In genomic region chr12:111599459-111600295, GRCh38 we compare ENCODE assay signal across 8 cellular contexts. TPM values are rescaled to one million over a fixed set of nuclear protein-coding genes. Genes with fewer than 3 reads are reported as not detected.
DNase-seq lines count a peak whose midpoint lies in the region; TF ChIP-seq lines count a peak whose summit lies in the region.

No MANE protein-coding gene starts in this region.

- DNase-seq in EL (peak; percentile 94), H4 (ENCODE audit: low spot score) (peak; percentile 88), LoVo (ENCODE audit: low spot score) (peak; percentile 94), activated gamma-delta T cell treated with Interleukin-2 at 50 U/mL for 16 hours (peak; percentile 87), foreskin fibroblast (peak; percentile 96 to 98)

- H3K9ac ChIP-seq in neural cell (ENCODE audit: low read length): peak overlapping the region; percentile 88

- no peak for TF ChIP-seq CTCF in foreskin fibroblast (IDR thresholded peaks at IDR 0.05; ENCODE audit: low read depth, low read length)
- TF ChIP-seq CTCF in neural cell (IDR thresholded peaks at IDR 0.05; ENCODE audit: poor library complexity, severe bottlenecking): peak; percentile 47

- H3K36me3 Mint-ChIP-seq in stimulated activated naive CD8-positive, alpha-beta T cell treated with anti-CD3 and anti-CD28 coated beads, Interleukin-15, Interleukin-2, amounts not matched to agents 100 ng/mL and 50 ng/mL, for 24 hours (ENCODE audit: low read depth): no peaks in the 10 kb centered on the region

- peaks cover 15% of the 10 kb centered on the region for H4K20me1 ChIP-seq in neural cell (ENCODE audit: insufficient read depth)

- H3K27ac Mint-ChIP-seq in stimulated activated naive CD8-positive, alpha-beta T cell treated with anti-CD3 and anti-CD28 coated beads, Interleukin-15, Interleukin-2, amounts not matched to agents 100 ng/mL and 50 ng/mL, for 24 hours: peak overlapping the region; percentile 87

- peaks cover 39% of the 10 kb centered on the region for H3K4me1 Mint-ChIP-seq in stimulated activated naive CD8-positive, alpha-beta T cell treated with anti-CD3 and anti-CD28 coated beads, Interleukin-15, Interleukin-2, amounts not matched to agents 100 ng/mL and 50 ng/mL, for 24 hours (ENCODE audit: low read depth)

- peak overlapping the region; percentile 85 for H3K4me2 ChIP-seq in neural cell (ENCODE audit: low read length)

- H3K36me3 ChIP-seq in neural cell (ENCODE audit: insufficient read depth, low read length): no peaks in the 10 kb centered on the region

- peaks cover 38% of the 10 kb centered on the region for H3K79me2 ChIP-seq in neural cell (replicated peaks; ENCODE audit: insufficient read depth, low read length)

- TF ChIP-seq EP300 in neural cell (conservative IDR thresholded peaks at IDR 0.05; ENCODE audit: poor library complexity, severe bottlenecking): peak; percentile 38

- H3K4me3 Mint-ChIP-seq in stimulated activated naive CD8-positive, alpha-beta T cell treated with anti-CD3 and anti-CD28 coated beads, Interleukin-15, Interleukin-2, amounts not matched to agents 100 ng/mL and 50 ng/mL, for 24 hours: peak overlapping the region; percentile 87

- no peak for TF ChIP-seq RAD21 in neural cell (conservative IDR thresholded peaks at IDR 0.05)

- no peaks in the 10 kb centered on the region for H3K27me3 ChIP-seq in neural cell (ENCODE audit: insufficient read depth, low read depth, low read length)

- peak; percentile 97 for TF ChIP-seq POLR2A in Raji (IDR thresholded peaks at IDR 0.05; ENCODE audit: insufficient read depth, low read depth, low read length)

- no peaks in the 10 kb centered on the region for H3K9me3 Mint-ChIP-seq in stimulated activated naive CD8-positive, alpha-beta T cell treated with anti-CD3 and anti-CD28 coated beads, Interleukin-15, Interleukin-2, amounts not matched to agents 100 ng/mL and 50 ng/mL, for 24 hours

- no peaks in the 10 kb centered on the region for H3K9me3 ChIP-seq in neural cell (ENCODE audit: low read length)

- H3F3A ChIP-seq in neural cell (ENCODE audit: insufficient read depth, low read length, poor library complexity, severe bottlenecking): no peaks in the 10 kb centered on the region

- H3K27me3 Mint-ChIP-seq in stimulated activated naive CD8-positive, alpha-beta T cell treated with anti-CD3 and anti-CD28 coated beads, Interleukin-15, Interleukin-2, amounts not matched to agents 100 ng/mL and 50 ng/mL, for 24 hours: no peaks in the 10 kb centered on the region

- H3K27ac ChIP-seq in neural cell (ENCODE audit: low read length): peak overlapping the region; percentile 88

- H3K4me3 ChIP-seq in foreskin fibroblast (ENCODE audit: low read depth in 1 of 2, low read length in 2 of 2) (peak overlapping the region; percentile 80 to 98), neural cell (ENCODE audit: low read length) (peak overlapping the region; percentile 98)

- H2AFZ ChIP-seq in neural cell (ENCODE audit: low read depth, low read length): peak overlapping the region; percentile 95

- no peaks in the 10 kb centered on the region for H3K9me2 ChIP-seq in neural cell (ENCODE audit: insufficient read depth, low read length)

TF ChIP-seq in neural cell, 6 proteins besides CTCF, POLR2A, EP300 and RAD21:
- TF ChIP-seq POLR2AphosphoS5 (IDR thresholded peaks at IDR 0.05) (peak; percentile 91), TAF1 (IDR thresholded peaks at IDR 0.05; ENCODE audit: low read depth) (peak; percentile 69), MXI1 (conservative IDR thresholded peaks at IDR 0.05; ENCODE audit: poor library complexity, severe bottlenecking) (peak; percentile 94), SMC3 (conservative IDR thresholded peaks at IDR 0.05; ENCODE audit: poor library complexity) (peak; percentile 17), REST (IDR thresholded peaks at IDR 0.05; ENCODE audit: borderline replicate concordance) (peak; percentile 56), EZH2 (IDR thresholded peaks at IDR 0.05; ENCODE audit: borderline replicate concordance, insufficient read depth, low read length, poor library complexity, severe bottlenecking) (no peak)

RNA-seq across cellular contexts. Expression of gene ATXN2, which starts 0.6 kb away (rescaled TPM):
- total RNA-seq in H4 (2014; rRNA removed; shearing (Covaris generic)): 10.2 and 12.0 TPM in 2 replicates
- polyA plus RNA-seq in neural cell: 12.6 and 13.9 TPM in 2 replicates
- polyA minus RNA-seq in neural cell: 48.7 and 55.3 TPM in 2 replicates

Comparison
In these comparisons a context has a peak if more than half of its experiments do, and no peak if none do; other contexts are left out.
1. Peak in every context shown above with its lines: DNase-seq, H3K4me3 ChIP-seq and H3K27ac ChIP-seq.